ENCODE assay signal across 13 cellular contexts in genomic region chr15:99502661-99503060, GRCh38.
A peak's percentile ranks its signal among the peaks of the same experiment; 100 is the strongest.
DNase-seq lines count a peak whose midpoint lies in the region; ATAC-seq and TF ChIP-seq lines count a peak whose summit lies in the region.
"Had no signal": no experiment of that assay in that cellular context is flagged by ENCODE, and none has a peak within 500 bp of the region (broad histone marks: within the 10 kb centered on the region; RNA-seq: fewer than 3 reads in every experiment).

No MANE protein-coding gene starts in this region.

- no peaks in the 10 kb centered on the region for H3K9me3 ChIP-seq in left lung
- H3K9me3 ChIP-seq: esophagus muscularis mucosa, MG63, SJSA1 had no signal

- no peaks in the 10 kb centered on the region for H3K27me3 ChIP-seq in left lung
- H3K27me3 ChIP-seq: esophagus muscularis mucosa, MG63, SJSA1 had no signal

- TF ChIP-seq CTCF in left lung (IDR thresholded peaks at IDR 0.05), result no peak

- peaks cover 0 to 52% of the 10 kb centered on the region in 2 donors for H3K4me1 ChIP-seq in left lung

- DNase-seq in activated T-cell treated with anti-CD3 and anti-CD28 coated beads, Interleukin-2, amount 50 U/mL, for 72 hours, result no peak
- no peak for DNase-seq in activated T-cell treated with anti-CD3 and anti-CD28 coated beads, Interleukin-2, amount 50 U/mL, for 1 hour
- DNase-seq in stimulated activated naive CD8-positive, alpha-beta T cell treated with anti-CD3 and anti-CD28 coated beads, Interleukin-15, amount 100 ng/mL, for 72 hours, result no peak
- DNase-seq in hypothalamus (lab: John Stamatoyannopoulos, UW), result no peak
- no peak for DNase-seq in left lung
- no peak for DNase-seq in NCI-H1694 treated with DMSO at 0.1 percent for 48 hours (lab: John Stamatoyannopoulos, UW)
- DNase-seq: activated gamma-delta T cell treated with Interleukin-2 at 50 U/mL for 16 hours; central memory CD4-positive, alpha-beta T cell; MG63 had no signal

- peaks cover 0 to 2% of the 10 kb centered on the region in 2 donors for H3K36me3 Mint-ChIP-seq in activated T-cell treated with anti-CD3 and anti-CD28 coated beads, Interleukin-2, amount 50 U/mL, for 72 hours (ENCODE audit: insufficient read depth in 2 of 2)

- no peaks in the 10 kb centered on the region for H3K36me3 ChIP-seq in left lung
- H3K36me3 ChIP-seq: esophagus muscularis mucosa, MG63, SJSA1 had no signal

- no peak for ATAC-seq in activated T-cell treated with anti-CD3 and anti-CD28 coated beads, Interleukin-2, amount 50 U/mL, for 72 hours (replicated peaks in 1 of 2)
- ATAC-seq in HG02623 (IDR thresholded peaks at IDR 0.05; ENCODE audit: unreplicated experiment), result peak; percentile 10
- peak; percentile 6 for ATAC-seq in HG03521 (IDR thresholded peaks at IDR 0.05; ENCODE audit: unreplicated experiment)
- ATAC-seq in stimulated activated naive CD8-positive, alpha-beta T cell treated with anti-CD3 and anti-CD28 coated beads, Interleukin-15, amount 100 ng/mL, for 72 hours, result peak; percentile 1
- no peak for ATAC-seq in left lung

- H3K27me3 Mint-ChIP-seq in activated T-cell treated with anti-CD3 and anti-CD28 coated beads, Interleukin-2, amount 50 U/mL, for 72 hours (ENCODE audit: low read depth), result peaks cover 13% of the 10 kb centered on the region
- H3K27me3 Mint-ChIP-seq in stimulated activated naive CD8-positive, alpha-beta T cell treated with anti-CD3 and anti-CD28 coated beads, Interleukin-15, amount 100 ng/mL, for 72 hours, result no peaks in the 10 kb centered on the region

- H3K9me3 Mint-ChIP-seq in activated T-cell treated with anti-CD3 and anti-CD28 coated beads, Interleukin-2, amount 50 U/mL, for 72 hours, result peaks cover 0 to 7% of the 10 kb centered on the region in 2 donors
- peaks cover 0 to 7% of the 10 kb centered on the region in 2 donors for H3K9me3 Mint-ChIP-seq in stimulated activated naive CD8-positive, alpha-beta T cell treated with anti-CD3 and anti-CD28 coated beads, Interleukin-15, amount 100 ng/mL, for 72 hours

- H3K27ac ChIP-seq in left lung, result no peak overlapping the region
- H3K27ac ChIP-seq: esophagus muscularis mucosa, SJSA1 had no signal

- no peak overlapping the region for H3K4me3 ChIP-seq in left lung
- H3K4me3 ChIP-seq: esophagus muscularis mucosa, MG63, SJSA1 had no signal

- H3K27ac Mint-ChIP-seq in activated T-cell treated with anti-CD3 and anti-CD28 coated beads, Interleukin-2, amount 50 U/mL, for 72 hours, result peak overlapping the region; percentile 74
- H3K27ac Mint-ChIP-seq in stimulated activated naive CD8-positive, alpha-beta T cell treated with anti-CD3 and anti-CD28 coated beads, Interleukin-15, amount 100 ng/mL, for 72 hours, result peak overlapping the region in 1 of 2 donors; percentile 79

- peak overlapping the region; percentile 50 to 76 for H3K4me3 Mint-ChIP-seq in activated T-cell treated with anti-CD3 and anti-CD28 coated beads, Interleukin-2, amount 50 U/mL, for 72 hours
- peak overlapping the region; percentile 33 to 64 for H3K4me3 Mint-ChIP-seq in stimulated activated naive CD8-positive, alpha-beta T cell treated with anti-CD3 and anti-CD28 coated beads, Interleukin-15, amount 100 ng/mL, for 72 hours

- peaks cover 67% of the 10 kb centered on the region for H3K4me1 Mint-ChIP-seq in activated T-cell treated with anti-CD3 and anti-CD28 coated beads, Interleukin-2, amount 50 U/mL, for 72 hours (ENCODE audit: low read depth)
- peaks cover 66% of the 10 kb centered on the region for H3K4me1 Mint-ChIP-seq in stimulated activated naive CD8-positive, alpha-beta T cell treated with anti-CD3 and anti-CD28 coated beads, Interleukin-15, amount 100 ng/mL, for 72 hours

- intact Hi-C loops in left lung (cut with DNase I), result no loop called here

Comparison
In these comparisons a context has a peak if more than half of its experiments do, and no peak if none do; other contexts are left out.
1. ATAC-seq: peak in HG02623 (single experiment), HG03521 (single experiment) and stimulated activated naive CD8-positive, alpha-beta T cell treated with anti-CD3 and anti-CD28 coated beads, Interleukin-15, amount 100 ng/mL, for 72 hours (single experiment); none in activated T-cell treated with anti-CD3 and anti-CD28 coated beads, Interleukin-2, amount 50 U/mL, for 72 hours (0 of 2) and left lung (single experiment).